ENCODE assay signal across 22 cellular contexts in the genomic region with DNA sequence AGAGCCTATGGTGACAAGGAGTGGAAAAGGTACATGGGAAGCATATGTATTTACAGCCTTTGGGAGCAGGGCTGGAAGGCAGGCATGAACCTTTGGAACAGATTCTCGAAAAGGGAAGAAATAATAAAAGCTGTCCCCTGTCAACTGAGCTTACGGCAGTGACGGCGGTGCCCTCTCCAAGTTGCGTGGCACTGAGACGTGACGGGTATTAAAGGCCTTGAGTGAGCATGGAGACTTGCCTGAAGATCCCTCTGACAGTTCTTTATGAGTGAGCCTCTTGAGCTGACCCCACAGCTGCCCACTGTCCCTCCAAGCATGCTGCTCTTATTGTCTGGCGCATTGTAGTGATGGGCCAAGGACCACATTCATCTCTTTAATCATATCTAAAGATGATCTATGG.
DNase-seq lines count a peak whose midpoint lies in the region; ATAC-seq and TF ChIP-seq lines count a peak whose summit lies in the region.
"Had no signal": no experiment of that assay in that cellular context is flagged by ENCODE, and none has a peak within 500 bp of the region (broad histone marks: within the 10 kb centered on the region; RNA-seq: fewer than 3 reads in every experiment).

No MANE protein-coding gene starts in this region.

- H3K27ac ChIP-seq in vagina = no peak overlapping the region
- H3K27ac ChIP-seq: A549; BLaER1 treated with 17β-estradiol and CSF1 and Interleukin-3, amounts not matched to agents 10 nM and 100 nM had no signal

- H3K27me3 Mint-ChIP-seq in activated CD8-positive, alpha-beta memory T cell treated with anti-CD3 and anti-CD28 coated beads, Interleukin-2, amount 10 ng/mL, durations not matched to agents 7 days and 5 days = no peaks in the 10 kb centered on the region
- H3K27me3 Mint-ChIP-seq: CD4-positive, alpha-beta T cell had no signal

- no peak for TF ChIP-seq CTCF in vagina (IDR thresholded peaks at IDR 0.05)

- peak; percentile 33 for DNase-seq in activated CD8-positive, alpha-beta memory T cell treated with anti-CD3 and anti-CD28 coated beads, Interleukin-2, amount 10 ng/mL, durations not matched to agents 7 days and 5 days
- no peak for DNase-seq in activated CD8-positive, alpha-beta memory T cell treated with anti-CD3 and anti-CD28 coated beads for 24 hours
- DNase-seq in left kidney (ENCODE audit: low read depth, low spot score) (peak; percentile 63), vagina (ENCODE audit: extremely low spot score in 2 of 2) (peak; percentile 16 to 18), occipital lobe (lab: John Stamatoyannopoulos, UW) (no peak), DMS153 (lab: John Stamatoyannopoulos, UW) (no peak)
- DNase-seq: 8988T; ACHN; AML-193; BE2C; CD4-positive, alpha-beta T cell; CD8-positive, alpha-beta memory T cell; DMS 273 treated with DMSO at 0.1 percent for 48 hours; DMS53; DMS79 treated with DMSO at 0.1 percent for 48 hours; GF-D8; H9 had no signal

- no peak for ATAC-seq in activated CD8-positive, alpha-beta memory T cell treated with anti-CD3 and anti-CD28 coated beads, Interleukin-2, amount 10 ng/mL, durations not matched to agents 7 days and 5 days
- ATAC-seq: GM23338, HCT116 had no signal

- H3K9me3 ChIP-seq in vagina = no peaks in the 10 kb centered on the region
- H3K9me3 ChIP-seq: A549; BE2C; BLaER1 treated with 17β-estradiol and CSF1 and Interleukin-3, amounts not matched to agents 10 nM and 100 nM had no signal

- H3K36me3 ChIP-seq in vagina = no peaks in the 10 kb centered on the region
- H3K36me3 ChIP-seq: BE2C; BLaER1 treated with 17β-estradiol and CSF1 and Interleukin-3, amounts not matched to agents 10 nM and 100 nM had no signal

- H3K27me3 ChIP-seq in vagina = no peaks in the 10 kb centered on the region
- H3K27me3 ChIP-seq: BE2C; BLaER1 treated with 17β-estradiol and CSF1 and Interleukin-3, amounts not matched to agents 10 nM and 100 nM had no signal

- H3K4me1 ChIP-seq in vagina = no peaks in the 10 kb centered on the region
- H3K4me1 ChIP-seq: A549 had no signal

- H3K4me3 Mint-ChIP-seq in activated CD8-positive, alpha-beta memory T cell treated with anti-CD3 and anti-CD28 coated beads, Interleukin-2, amount 10 ng/mL, durations not matched to agents 7 days and 5 days = no peak overlapping the region
- H3K4me3 Mint-ChIP-seq: CD14-positive monocyte; CD4-positive, alpha-beta T cell; CD8-positive, alpha-beta memory T cell; GM23338; H9 had no signal

- H3K4me1 Mint-ChIP-seq in activated CD8-positive, alpha-beta memory T cell treated with anti-CD3 and anti-CD28 coated beads, Interleukin-2, amount 10 ng/mL, durations not matched to agents 7 days and 5 days = peaks cover 14% of the 10 kb centered on the region
- H3K4me1 Mint-ChIP-seq: CD14-positive monocyte had no signal

- no peaks in the 10 kb centered on the region for H3K9me3 Mint-ChIP-seq in activated CD8-positive, alpha-beta memory T cell treated with anti-CD3 and anti-CD28 coated beads, Interleukin-2, amount 10 ng/mL, durations not matched to agents 7 days and 5 days (ENCODE audit: low read depth)
- H3K9me3 Mint-ChIP-seq: CD8-positive, alpha-beta memory T cell; GM23338; H9 had no signal

- H3K27ac Mint-ChIP-seq in activated CD8-positive, alpha-beta memory T cell treated with anti-CD3 and anti-CD28 coated beads, Interleukin-2, amount 10 ng/mL, durations not matched to agents 7 days and 5 days = no peak overlapping the region
- H3K27ac Mint-ChIP-seq: CD14-positive monocyte; CD4-positive, alpha-beta T cell; GM23338 had no signal

- intact Hi-C loops in vagina (cut with DNase I) = no loop called here

- no peak for TF ChIP-seq POLR2A in vagina (IDR thresholded peaks at IDR 0.05)

- H3K4me3 ChIP-seq in vagina = no peak overlapping the region
- H3K4me3 ChIP-seq: A549; BLaER1 treated with 17β-estradiol and CSF1 and Interleukin-3, amounts not matched to agents 10 nM and 100 nM; GM23338 had no signal

- CTCF ChIA-PET in activated CD8-positive, alpha-beta memory T cell treated with anti-CD3 and anti-CD28 coated beads, Interleukin-2, amount 10 ng/mL, durations not matched to agents 7 days and 5 days (lab: Charles Lee) = interaction anchor here (0.8 kb wide), 1 partner anchor 175 kb away, joined by 4 read pairs; no protein-coding TSS in a partner anchor

- peaks cover 2% of the 10 kb centered on the region for H3K36me3 Mint-ChIP-seq in activated CD8-positive, alpha-beta memory T cell treated with anti-CD3 and anti-CD28 coated beads, Interleukin-2, amount 10 ng/mL, durations not matched to agents 7 days and 5 days
- H3K36me3 Mint-ChIP-seq: CD14-positive monocyte had no signal

Comparison
In these comparisons a context has a peak if more than half of its experiments do, and no peak if none do; other contexts are left out.
1. DNase-seq: peak in activated CD8-positive, alpha-beta memory T cell treated with anti-CD3 and anti-CD28 coated beads, Interleukin-2, amount 10 ng/mL, durations not matched to agents 7 days and 5 days (single experiment), left kidney (single experiment) and vagina (2 of 2); none in activated CD8-positive, alpha-beta memory T cell treated with anti-CD3 and anti-CD28 coated beads for 24 hours (single experiment), occipital lobe (single experiment) and DMS153 (single experiment).